In genomic region chr11:1348146-1348545, GRCh38 we compare ENCODE assay signal across 21 cellular contexts. TPM values are rescaled to one million over a fixed set of nuclear protein-coding genes. Genes with fewer than 3 reads are reported as not detected.
"Had no signal": no experiment of that assay in that cellular context is flagged by ENCODE, and none has a peak within 500 bp of the region (broad histone marks: within the 10 kb centered on the region; RNA-seq: fewer than 3 reads in every experiment).

No MANE protein-coding gene starts in this region.

- H3K27me3 Mint-ChIP-seq: naive thymus-derived CD4-positive, alpha-beta T cell had no signal

- H3K4me2 ChIP-seq: smooth muscle cell had no signal

- H3K4me3 ChIP-seq: coronary artery, gastrocnemius medialis, right atrium auricular region, smooth muscle cell, suprapubic skin, thyroid gland, upper lobe of left lung, vagina had no signal

- H3K27ac Mint-ChIP-seq: immature natural killer cell; naive thymus-derived CD4-positive, alpha-beta T cell; nephron progenitor cell; stimulated activated effector memory CD8-positive, alpha-beta T cell treated with anti-CD3 and anti-CD28 coated beads, Interleukin-12 subunit alpha, Interleukin-12 subunit beta, amount 100 ng/mL, for 72 hours had no signal

- H3K27me3 ChIP-seq: gastrocnemius medialis, right atrium auricular region, thyroid gland, upper lobe of left lung, vagina had no signal

- H3K36me3 ChIP-seq: gastrocnemius medialis, right atrium auricular region, suprapubic skin, thyroid gland, upper lobe of left lung, vagina had no signal

- H3K4me3 Mint-ChIP-seq: immature natural killer cell; naive thymus-derived CD4-positive, alpha-beta T cell; nephron progenitor cell; stimulated activated effector memory CD8-positive, alpha-beta T cell treated with anti-CD3 and anti-CD28 coated beads, Interleukin-12 subunit alpha, Interleukin-12 subunit beta, amount 100 ng/mL, for 72 hours had no signal

- H3K36me3 Mint-ChIP-seq: immature natural killer cell; naive thymus-derived CD4-positive, alpha-beta T cell; stimulated activated effector memory CD8-positive, alpha-beta T cell treated with anti-CD3 and anti-CD28 coated beads, Interleukin-12 subunit alpha, Interleukin-12 subunit beta, amount 100 ng/mL, for 72 hours had no signal

- H3K9me3 Mint-ChIP-seq: nephron progenitor cell; stimulated activated effector memory CD8-positive, alpha-beta T cell treated with anti-CD3 and anti-CD28 coated beads, Interleukin-12 subunit alpha, Interleukin-12 subunit beta, amount 100 ng/mL, for 72 hours had no signal

- H3K4me1 ChIP-seq: gastrocnemius medialis, right atrium auricular region, suprapubic skin, thyroid gland, upper lobe of left lung, vagina had no signal

- ATAC-seq: esophagus mucosa; gastrocnemius medialis; left cardiac atrium; naive thymus-derived CD4-positive, alpha-beta T cell; stimulated activated effector memory CD8-positive, alpha-beta T cell treated with anti-CD3 and anti-CD28 coated beads, Interleukin-12 subunit alpha, Interleukin-12 subunit beta, amount 100 ng/mL, for 72 hours; stimulated activated naive CD8-positive, alpha-beta T cell treated with anti-CD3 and anti-CD28 coated beads, Interleukin-15, Interleukin-2, amounts not matched to agents 100 U/mL and 50 U/mL, for 24 hours had no signal

- H3K27ac ChIP-seq: coronary artery, gastrocnemius medialis, right atrium auricular region, suprapubic skin, thyroid gland, upper lobe of left lung, vagina had no signal

- H3K4me1 Mint-ChIP-seq: immature natural killer cell had no signal

- H3K9me3 ChIP-seq: gastrocnemius medialis, right atrium auricular region, suprapubic skin, thyroid gland, upper lobe of left lung, vagina had no signal

- DNase-seq: effector CD8-positive, alpha-beta T cell; immature natural killer cell; kidney; left cardiac atrium; mesendoderm; stimulated activated CD4-positive, alpha-beta T cell treated with anti-CD3 and anti-CD28 coated beads, Interleukin-4, amount 100 ng/mL, for 1 hour; stimulated activated CD8-positive, alpha-beta memory T cell treated with anti-CD3 and anti-CD28 coated beads, Interleukin-4, amount 100 ng/mL, for 48 hours; stimulated activated naive CD8-positive, alpha-beta T cell treated with anti-CD3 and anti-CD28 coated beads, Interleukin-15, Interleukin-2, amounts not matched to agents 100 U/mL and 50 U/mL, for 24 hours; thyroid gland; upper lobe of left lung had no signal

RNA-seq across cellular contexts. Expression of gene BRSK2, which starts 41.6 kb away (rescaled TPM):
- polyA plus RNA-seq: liver; naive thymus-derived CD4-positive, alpha-beta T cell had no signal
